ENCODE assay signal across 14 cellular contexts in genomic region chr20:56483970-56484369, GRCh38. TPM values are rescaled to one million over a fixed set of nuclear protein-coding genes. Genes with fewer than 3 reads are reported as not detected.
A peak's percentile ranks its signal among the peaks of the same experiment; 100 is the strongest.
DNase-seq lines count a peak whose midpoint lies in the region; ATAC-seq and TF ChIP-seq lines count a peak whose summit lies in the region.
"Had no signal": no experiment of that assay in that cellular context is flagged by ENCODE, and none has a peak within 500 bp of the region (broad histone marks: within the 10 kb centered on the region; RNA-seq: fewer than 3 reads in every experiment).

No MANE protein-coding gene starts in this region.

- H3K27ac ChIP-seq in BLaER1 treated with 17β-estradiol and CSF1 and Interleukin-3, amounts not matched to agents 10 nM and 100 nM = peak overlapping the region in 6 of 11 experiments; percentile 20 to 42 (median 31); a peak in 8 of 22 replicates
- H3K27ac ChIP-seq in lower lobe of right lung = peak overlapping the region; percentile 13

- H3K36me3 Mint-ChIP-seq in activated CD4-positive, alpha-beta memory T cell treated with anti-CD3 and anti-CD28 coated beads, Interleukin-2, amount 10 ng/mL, durations not matched to agents 7 days and 5 days (ENCODE audit: low read depth) = peaks cover 86% of the 10 kb centered on the region

- peak overlapping the region in 2 of 11 experiments; percentile 14 to 32; a peak in 2 of 22 replicates for H3K9ac ChIP-seq in BLaER1 treated with 17β-estradiol and CSF1 and Interleukin-3, amounts not matched to agents 10 nM and 100 nM

- H3K9me3 ChIP-seq in BLaER1 treated with 17β-estradiol and CSF1 and Interleukin-3, amounts not matched to agents 10 nM and 100 nM (replicated peaks in 1 of 11) = no peaks in the 10 kb centered on the region
- H3K9me3 ChIP-seq in lower lobe of right lung = no peaks in the 10 kb centered on the region

- H3K4me3 Mint-ChIP-seq in activated CD4-positive, alpha-beta memory T cell treated with anti-CD3 and anti-CD28 coated beads, Interleukin-2, amount 10 ng/mL, durations not matched to agents 7 days and 5 days = no peak overlapping the region

- TF ChIP-seq CTCF in lower lobe of right lung (IDR thresholded peaks at IDR 0.05) = no peak

- ATAC-seq in lower lobe of right lung (no peak), HG02970 (IDR thresholded peaks at IDR 0.05; ENCODE audit: low FRiP score, unreplicated experiment) (no peak), HG03196 (IDR thresholded peaks at IDR 0.05; ENCODE audit: unreplicated experiment) (no peak)
- ATAC-seq: Panc1 had no signal

- H3K27me3 Mint-ChIP-seq in activated CD4-positive, alpha-beta memory T cell treated with anti-CD3 and anti-CD28 coated beads, Interleukin-2, amount 10 ng/mL, durations not matched to agents 7 days and 5 days = no peaks in the 10 kb centered on the region

- peaks cover 89 to 98% (median 95%) of the 10 kb centered on the region in 11 experiments for H3K36me3 ChIP-seq in BLaER1 treated with 17β-estradiol and CSF1 and Interleukin-3, amounts not matched to agents 10 nM and 100 nM
- peaks cover 92% of the 10 kb centered on the region for H3K36me3 ChIP-seq in lower lobe of right lung

- H3K4me2 ChIP-seq in BLaER1 treated with 17β-estradiol and CSF1 and Interleukin-3, amounts not matched to agents 10 nM and 100 nM = peak overlapping the region; percentile 10 to 57 (median 44); a peak in 21 of 22 replicates

- H3K27me3 ChIP-seq in BLaER1 treated with 17β-estradiol and CSF1 and Interleukin-3, amounts not matched to agents 10 nM and 100 nM = no peaks in the 10 kb centered on the region
- no peaks in the 10 kb centered on the region for H3K27me3 ChIP-seq in lower lobe of right lung (ENCODE audit: low read depth)

- intact Hi-C loops in lower lobe of right lung (cut with DNase I) = no loop called here

- H3K4me1 Mint-ChIP-seq in activated CD4-positive, alpha-beta memory T cell treated with anti-CD3 and anti-CD28 coated beads, Interleukin-2, amount 10 ng/mL, durations not matched to agents 7 days and 5 days = peaks cover 37% of the 10 kb centered on the region

- H3K4me3 ChIP-seq in BLaER1 treated with 17β-estradiol and CSF1 and Interleukin-3, amounts not matched to agents 10 nM and 100 nM = no peak overlapping the region
- H3K4me3 ChIP-seq in lower lobe of right lung = no peak overlapping the region

- H3K9me3 Mint-ChIP-seq in activated CD4-positive, alpha-beta memory T cell treated with anti-CD3 and anti-CD28 coated beads, Interleukin-2, amount 10 ng/mL, durations not matched to agents 7 days and 5 days = no peaks in the 10 kb centered on the region

- peak overlapping the region; percentile 36 for H3K27ac Mint-ChIP-seq in activated CD4-positive, alpha-beta memory T cell treated with anti-CD3 and anti-CD28 coated beads, Interleukin-2, amount 10 ng/mL, durations not matched to agents 7 days and 5 days

- POLR2A ChIA-PET in activated CD4-positive, alpha-beta memory T cell treated with anti-CD3 and anti-CD28 coated beads, Interleukin-2, amount 10 ng/mL, durations not matched to agents 7 days and 5 days (lab: Charles Lee) = interaction anchor here (2.0 kb wide), 1 partner anchor 72 kb away, joined by 5 read pairs; the partner anchor contains the start of gene CASS4

- H4K20me1 ChIP-seq in BLaER1 treated with 17β-estradiol and CSF1 and Interleukin-3, amounts not matched to agents 10 nM and 100 nM = peaks cover 4 to 87% (median 59%) of the 10 kb centered on the region in 11 experiments; a peak in 17 of 22 replicates

- CTCF ChIA-PET in activated CD4-positive, alpha-beta memory T cell treated with anti-CD3 and anti-CD28 coated beads, Interleukin-2, amount 10 ng/mL, durations not matched to agents 7 days and 5 days (lab: Charles Lee) = no interaction called here

- peaks cover 11 to 20% (median 16%) of the 10 kb centered on the region in 10 experiments for H3K4me1 ChIP-seq in BLaER1 treated with 17β-estradiol and CSF1 and Interleukin-3, amounts not matched to agents 10 nM and 100 nM
- H3K4me1 ChIP-seq in lower lobe of right lung = no peaks in the 10 kb centered on the region

- DNase-seq in GF-D8 (lab: John Stamatoyannopoulos, UW) (peak; percentile 42), lower lobe of right lung (no peak), EL (no peak), NCI-H1105 treated with DMSO at 0.1 percent for 48 hours (lab: John Stamatoyannopoulos, UW) (no peak)
- no peak for DNase-seq in activated CD4-positive, alpha-beta memory T cell treated with anti-CD3 and anti-CD28 coated beads, Interleukin-2, amount 10 ng/mL, durations not matched to agents 7 days and 5 days
- DNase-seq: central memory CD4-positive, alpha-beta T cell; kidney glomerular epithelial cell; NCI-H1105 had no signal

RNA-seq across cellular contexts. Expression of gene RTF2, which starts 15.5 kb away (rescaled TPM):
- total RNA-seq in activated CD4-positive, alpha-beta memory T cell treated with anti-CD3 and anti-CD28 coated beads, Interleukin-2, amount 10 ng/mL, durations not matched to agents 7 days and 5 days = 100 to 1,000 TPM; 121 TPM
- total RNA-seq in lower lobe of right lung = 68.6 TPM

RNA-seq across cellular contexts. Expression of gene FAM209A, which starts 40.6 kb away (rescaled TPM):
- 1 to 10 TPM; 1.4 to 3.0 TPM for total RNA-seq in activated CD4-positive, alpha-beta memory T cell treated with anti-CD3 and anti-CD28 coated beads, Interleukin-2, amount 10 ng/mL, durations not matched to agents 7 days and 5 days
- 0.71 TPM for total RNA-seq in lower lobe of right lung
- total RNA-seq: myocyte had no signal

RNA-seq across cellular contexts. Expression of gene FAM209B, which starts 49.1 kb away (rescaled TPM):
- under 1 TPM; 0.80 to 0.91 TPM for total RNA-seq in activated CD4-positive, alpha-beta memory T cell treated with anti-CD3 and anti-CD28 coated beads, Interleukin-2, amount 10 ng/mL, durations not matched to agents 7 days and 5 days
- 0.59 TPM for total RNA-seq in lower lobe of right lung
- total RNA-seq: endothelial cell of umbilical vein, myocyte had no signal
